8 cellular contexts compared by ENCODE assay signal in the genomic region with DNA sequence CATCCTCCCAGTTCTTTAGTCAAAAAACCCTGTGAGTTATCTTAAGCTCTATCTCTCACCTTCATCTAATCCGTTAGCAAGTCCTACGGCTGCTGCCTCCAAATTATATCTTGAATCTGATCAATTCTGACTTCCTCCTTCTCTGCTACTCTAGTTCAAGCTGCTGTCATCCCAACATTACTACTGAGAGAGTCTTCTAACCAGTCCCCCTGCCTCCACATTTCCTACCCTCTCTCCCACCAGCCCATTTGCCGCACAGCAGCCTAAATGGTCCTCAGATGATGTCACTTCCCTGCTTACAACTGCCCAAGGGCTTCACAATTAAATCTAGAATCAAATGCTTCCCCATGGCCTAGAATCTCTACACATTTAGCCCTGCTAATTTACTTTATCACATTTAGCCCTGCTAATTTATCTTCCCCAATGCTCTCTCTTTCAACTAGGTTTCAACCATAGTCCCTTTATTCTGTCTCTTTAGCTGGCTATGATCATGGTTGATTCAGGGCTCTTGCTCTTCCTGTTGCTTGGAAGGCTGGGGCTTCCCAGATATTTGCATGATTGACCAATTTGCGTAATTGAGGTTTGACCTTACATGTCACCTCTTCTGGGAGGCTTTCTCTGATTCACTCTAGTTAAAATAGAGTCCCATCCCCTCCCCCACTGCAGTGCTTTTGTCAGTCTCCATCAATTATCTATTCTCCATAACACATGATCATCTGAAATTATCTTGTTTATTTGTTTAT. TPM values are rescaled to one million over a fixed set of nuclear protein-coding genes. Genes with fewer than 3 reads are reported as not detected.
DNase-seq lines count a peak whose midpoint lies in the region; ATAC-seq and TF ChIP-seq lines count a peak whose summit lies in the region.

No MANE protein-coding gene starts in this region.

- H3K9me3 Mint-ChIP-seq in chondrocyte (ENCODE audit: low read depth) (no peaks in the 10 kb centered on the region), CD14-positive monocyte (peaks cover 0 to 4% (median 0%) of the 10 kb centered on the region in 7 donors)

- H3K27me3 Mint-ChIP-seq in chondrocyte (ENCODE audit: low read depth) (no peaks in the 10 kb centered on the region), CD14-positive monocyte (ENCODE audit: low read depth in 3 of 3) (peaks cover 0 to 1% (median 0%) of the 10 kb centered on the region in 3 donors)

- intact Hi-C loops in ascending aorta (cut with DNase I) = no loop called here
- intact Hi-C loops in CD14-positive monocyte (cut with micrococcal nuclease) = no loop called here

- no peaks in the 10 kb centered on the region for H3K9me3 ChIP-seq in ascending aorta

- peak; percentile 92 for DNase-seq in HCEC 1CT
- DNase-seq in M059J (ENCODE audit: low read depth) = peak; percentile 99
- peak; percentile 80 for DNase-seq in fibroblast of pulmonary artery (ENCODE audit: low read depth)
- no peak for DNase-seq in ascending aorta (ENCODE audit: low spot score in 2 of 2)
- DNase-seq in chondrocyte (ENCODE audit: low spot score) = no peak
- DNase-seq in CD14-positive monocyte (ENCODE audit: low spot score) = no peak
- DNase-seq in NCI-H2171 treated with DMSO at 0.1 percent for 48 hours (lab: John Stamatoyannopoulos, UW) = no peak

- TF ChIP-seq CTCF in fibroblast of pulmonary artery (IDR thresholded peaks at IDR 0.05; ENCODE audit: low read length, missing control alignments) (no peak), ascending aorta (IDR thresholded peaks at IDR 0.05) (no peak), chondrocyte (IDR thresholded peaks at IDR 0.05) (no peak), CD14-positive monocyte (IDR thresholded peaks at IDR 0.05) (no peak)

- H3K4me1 ChIP-seq in ascending aorta = no peaks in the 10 kb centered on the region

- H3K36me3 ChIP-seq in ascending aorta = no peaks in the 10 kb centered on the region

- H3K27ac ChIP-seq in ascending aorta = no peak overlapping the region

- no peak overlapping the region for H3K4me3 ChIP-seq in fibroblast of pulmonary artery (replicated peaks; ENCODE audit: low read depth, low read length)
- no peak overlapping the region for H3K4me3 ChIP-seq in ascending aorta

- peak; percentile 93 for ATAC-seq in GM18861 (IDR thresholded peaks at IDR 0.05; ENCODE audit: unreplicated experiment)

- no peaks in the 10 kb centered on the region for H3K4me1 Mint-ChIP-seq in chondrocyte (ENCODE audit: low read depth)
- H3K4me1 Mint-ChIP-seq in CD14-positive monocyte = peaks cover 4% of the 10 kb centered on the region

- H3K36me3 Mint-ChIP-seq in chondrocyte (ENCODE audit: low read depth) (no peaks in the 10 kb centered on the region), CD14-positive monocyte (no peaks in the 10 kb centered on the region)

- no peaks in the 10 kb centered on the region for H3K27me3 ChIP-seq in ascending aorta

- H3K4me3 Mint-ChIP-seq in chondrocyte (ENCODE audit: unreplicated experiment) (no peak overlapping the region), CD14-positive monocyte (no peak overlapping the region)

- H3K27ac Mint-ChIP-seq in chondrocyte (ENCODE audit: unreplicated experiment) (no peak overlapping the region), CD14-positive monocyte (no peak overlapping the region)

RNA-seq across cellular contexts. Expression of a gene that starts 11.0 kb away (rescaled TPM):
- total RNA-seq in M059J (2014; rRNA removed; shearing (Covaris generic)) = 0.44 and 3.0 TPM in 2 replicates
- total RNA-seq in ascending aorta (not detected), chondrocyte (not detected in 3 replicates)
- not detected for polyA plus RNA-seq in CD14-positive monocyte

Comparison
In these comparisons a context has a peak if more than half of its experiments do, and no peak if none do; other contexts are left out.
1. DNase-seq: peak in HCEC 1CT (single experiment), M059J (single experiment) and fibroblast of pulmonary artery (single experiment); none in ascending aorta (0 of 2), chondrocyte (single experiment), CD14-positive monocyte (single experiment) and NCI-H2171 treated with DMSO at 0.1 percent for 48 hours (single experiment).